In genomic region chr15:26421065-26421464, GRCh38 we compare ENCODE assay signal across 24 cellular contexts.
DNase-seq lines count a peak whose midpoint lies in the region; TF ChIP-seq lines count a peak whose summit lies in the region.
"Had no signal": no experiment of that assay in that cellular context is flagged by ENCODE, and none has a peak within 500 bp of the region (broad histone marks: within the 10 kb centered on the region; RNA-seq: fewer than 3 reads in every experiment).

No MANE protein-coding gene starts in this region.

- H3K4me1 ChIP-seq in BLaER1 (peaks cover 20% of the 10 kb centered on the region), endodermal cell (ENCODE audit: control insufficient read depth, insufficient read depth, low read length) (peaks cover 3% of the 10 kb centered on the region), Caco-2 (no peaks in the 10 kb centered on the region)
- H3K4me1 ChIP-seq: SJSA1 had no signal

- 97% methylated on average over 2 of the region's 2 CpGs; no CpG with 5 or more reads in 1 of the 2 experiments for WGBS in endodermal cell (ENCODE audit: insufficient coverage in 1 of 2, insufficient read length in 1 of 2), 2 experiments

- CTCF ChIA-PET in Caco-2 (lab: Charles Lee): no interaction called here

- H4K20me1 ChIP-seq in BLaER1: no peaks in the 10 kb centered on the region

- H3K36me3 ChIP-seq in BLaER1 (no peaks in the 10 kb centered on the region), endodermal cell (ENCODE audit: control insufficient read depth, insufficient read depth, low read length) (no peaks in the 10 kb centered on the region), Caco-2 (ENCODE audit: control insufficient read depth, insufficient read depth, low read length) (no peaks in the 10 kb centered on the region)
- H3K36me3 ChIP-seq: SJSA1 had no signal

- H3K4me2 ChIP-seq in BLaER1: peak overlapping the region; percentile 58
- H3K4me2 ChIP-seq: PC-9 had no signal

- H3K36me3 Mint-ChIP-seq in endodermal cell (ENCODE audit: low read depth) (no peaks in the 10 kb centered on the region), Caco-2 (ENCODE audit: insufficient read depth, unreplicated experiment) (no peaks in the 10 kb centered on the region)
- no peaks in the 10 kb centered on the region for H3K36me3 Mint-ChIP-seq in activated T-helper 1 cell treated with anti-CD3 and anti-CD28 coated beads, Interleukin-12 subunit alpha, Interleukin-12 subunit beta, Interleukin-2, Interleukin-4 antibody, amounts not matched to agents 30 ng/mL and 10 ng/mL and 1 ng/mL, durations not matched to agents 14 hours and 24 hours and 36 hours (ENCODE audit: low read depth)

- peak; percentile 21 to 23 for DNase-seq in NCI-H2081 (lab: John Stamatoyannopoulos, UW)
- no peak for DNase-seq in NCI-H2081 treated with DMSO at 0.1 percent for 48 hours (lab: John Stamatoyannopoulos, UW)
- peak; percentile 92 to 95 for DNase-seq in NCI-H524 (lab: John Stamatoyannopoulos, UW)
- DNase-seq in endodermal cell: no peak
- DNase-seq in activated T-helper 1 cell treated with anti-CD3 and anti-CD28 coated beads, Interleukin-12 subunit alpha, Interleukin-12 subunit beta, Interleukin-2, Interleukin-4 antibody, amounts not matched to agents 30 ng/mL and 10 ng/mL and 1 ng/mL, durations not matched to agents 14 hours and 24 hours and 36 hours (ENCODE audit: low spot score): no peak
- no peak for DNase-seq in activated CD4-positive, alpha-beta T cell treated with anti-CD3 and anti-CD28 coated beads, Interleukin-2, amount 50 U/mL, for 48 hours
- DNase-seq in Caco-2: no peak
- DNase-seq: AML-193, DMS53, EL, GOT3, MM.1S, NCI-H1092 treated with DMSO at 0.1 percent for 48 hours, NCI-H146, NCI-H2107, NCI-H226, NCI-H526 treated with DMSO at 0.1 percent for 48 hours, PC-9, T-helper 17 cell had no signal

- peak overlapping the region; percentile 69 for H3K27ac Mint-ChIP-seq in endodermal cell
- H3K27ac Mint-ChIP-seq in activated T-helper 1 cell treated with anti-CD3 and anti-CD28 coated beads, Interleukin-12 subunit alpha, Interleukin-12 subunit beta, Interleukin-2, Interleukin-4 antibody, amounts not matched to agents 30 ng/mL and 10 ng/mL and 1 ng/mL, durations not matched to agents 14 hours and 24 hours and 36 hours: no peak overlapping the region
- no peak overlapping the region for H3K27ac Mint-ChIP-seq in Caco-2 (ENCODE audit: unreplicated experiment)
- H3K27ac Mint-ChIP-seq: T-helper 17 cell had no signal

- no peak for TF ChIP-seq CTCF in endodermal cell (conservative IDR thresholded peaks at IDR 0.05)
- no peak for TF ChIP-seq CTCF in Caco-2 (IDR thresholded peaks at IDR 0.05; ENCODE audit: insufficient read depth in 1 of 2, low read depth in 1 of 2, low read length in 1 of 2, severe bottlenecking in 1 of 2, unreplicated experiment in 1 of 2)

- H3K9me3 ChIP-seq in BLaER1: peaks cover 3% of the 10 kb centered on the region; the same call in 1 of the 2 replicates
- peaks cover 8% of the 10 kb centered on the region for H3K9me3 ChIP-seq in endodermal cell (ENCODE audit: control insufficient read depth, low read length)
- no peaks in the 10 kb centered on the region for H3K9me3 ChIP-seq in Caco-2

- H3K9me3 Mint-ChIP-seq in endodermal cell (peaks cover 8% of the 10 kb centered on the region), Caco-2 (ENCODE audit: unreplicated experiment) (peaks cover 11% of the 10 kb centered on the region)
- peaks cover 15% of the 10 kb centered on the region for H3K9me3 Mint-ChIP-seq in activated T-helper 1 cell treated with anti-CD3 and anti-CD28 coated beads, Interleukin-12 subunit alpha, Interleukin-12 subunit beta, Interleukin-2, Interleukin-4 antibody, amounts not matched to agents 30 ng/mL and 10 ng/mL and 1 ng/mL, durations not matched to agents 14 hours and 24 hours and 36 hours

- no peaks in the 10 kb centered on the region for H3K27me3 Mint-ChIP-seq in endodermal cell (ENCODE audit: insufficient read depth)
- no peaks in the 10 kb centered on the region for H3K27me3 Mint-ChIP-seq in activated T-helper 1 cell treated with anti-CD3 and anti-CD28 coated beads, Interleukin-12 subunit alpha, Interleukin-12 subunit beta, Interleukin-2, Interleukin-4 antibody, amounts not matched to agents 30 ng/mL and 10 ng/mL and 1 ng/mL, durations not matched to agents 14 hours and 24 hours and 36 hours (ENCODE audit: insufficient read depth)
- no peaks in the 10 kb centered on the region for H3K27me3 Mint-ChIP-seq in Caco-2 (ENCODE audit: insufficient read depth, unreplicated experiment)
- H3K27me3 Mint-ChIP-seq: T-helper 17 cell had no signal

- POLR2A ChIA-PET in Caco-2 (lab: Charles Lee): no interaction called here

- intact Hi-C loops in activated T-helper 1 cell treated with anti-CD3 and anti-CD28 coated beads, Interleukin-12 subunit alpha, Interleukin-12 subunit beta, Interleukin-2, Interleukin-4 antibody, amounts not matched to agents 30 ng/mL and 10 ng/mL and 1 ng/mL, durations not matched to agents 14 hours and 24 hours and 36 hours (cut with micrococcal nuclease): no loop called here
- intact Hi-C loops in Caco-2 (cut with micrococcal nuclease; ENCODE audit: unreplicated experiment): no loop called here

- H3K27ac ChIP-seq in BLaER1 (peak overlapping the region; percentile 39), endodermal cell (ENCODE audit: low read depth, low read length) (no peak overlapping the region)
- H3K27ac ChIP-seq: 22Rv1, PC-9, RWPE1, SJSA1 had no signal

- H3K4me3 ChIP-seq in BLaER1 (no peak overlapping the region), endodermal cell (ENCODE audit: low read length) (no peak overlapping the region), Caco-2 (ENCODE audit: low read depth, low read length) (no peak overlapping the region)
- H3K4me3 ChIP-seq: GM12878, PC-9, SJSA1 had no signal

- H3K4me3 Mint-ChIP-seq in endodermal cell: no peak overlapping the region
- no peak overlapping the region for H3K4me3 Mint-ChIP-seq in activated T-helper 1 cell treated with anti-CD3 and anti-CD28 coated beads, Interleukin-12 subunit alpha, Interleukin-12 subunit beta, Interleukin-2, Interleukin-4 antibody, amounts not matched to agents 30 ng/mL and 10 ng/mL and 1 ng/mL, durations not matched to agents 14 hours and 24 hours and 36 hours
- H3K4me3 Mint-ChIP-seq in Caco-2 (ENCODE audit: unreplicated experiment): no peak overlapping the region
- H3K4me3 Mint-ChIP-seq: T-helper 17 cell had no signal

- BruUV-seq in Caco-2 (replicated peaks; lab: Mats Ljungman, UMichigan): no TSS peak

- no peaks in the 10 kb centered on the region for H3K27me3 ChIP-seq in BLaER1
- no peaks in the 10 kb centered on the region for H3K27me3 ChIP-seq in endodermal cell (ENCODE audit: control insufficient read depth, insufficient read depth, low read length, poor library complexity, severe bottlenecking)
- no peaks in the 10 kb centered on the region for H3K27me3 ChIP-seq in Caco-2 (replicated peaks; ENCODE audit: control insufficient read depth, insufficient read depth, low read length)
- H3K27me3 ChIP-seq: SJSA1 had no signal

- H3K4me1 Mint-ChIP-seq in endodermal cell (peaks cover 3% of the 10 kb centered on the region), Caco-2 (ENCODE audit: low read depth, unreplicated experiment) (no peaks in the 10 kb centered on the region)
- no peaks in the 10 kb centered on the region for H3K4me1 Mint-ChIP-seq in activated T-helper 1 cell treated with anti-CD3 and anti-CD28 coated beads, Interleukin-12 subunit alpha, Interleukin-12 subunit beta, Interleukin-2, Interleukin-4 antibody, amounts not matched to agents 30 ng/mL and 10 ng/mL and 1 ng/mL, durations not matched to agents 14 hours and 24 hours and 36 hours (ENCODE audit: low read depth)
- H3K4me1 Mint-ChIP-seq: T-helper 17 cell had no signal

- H3K9ac ChIP-seq in BLaER1 (no peak overlapping the region), endodermal cell (ENCODE audit: extremely low read depth, low read length, poor library complexity, severe bottlenecking) (no peak overlapping the region)

Comparison
In these comparisons a context has a peak if more than half of its experiments do, and no peak if none do; other contexts are left out.
1. DNase-seq: peak in NCI-H2081 (2 of 2) and NCI-H524 (2 of 2); none in NCI-H2081 treated with DMSO at 0.1 percent for 48 hours (single experiment), endodermal cell (single experiment), activated T-helper 1 cell treated with anti-CD3 and anti-CD28 coated beads, Interleukin-12 subunit alpha, Interleukin-12 subunit beta, Interleukin-2, Interleukin-4 antibody, amounts not matched to agents 30 ng/mL and 10 ng/mL and 1 ng/mL, durations not matched to agents 14 hours and 24 hours and 36 hours (single experiment), activated CD4-positive, alpha-beta T cell treated with anti-CD3 and anti-CD28 coated beads, Interleukin-2, amount 50 U/mL, for 48 hours (0 of 2) and Caco-2 (0 of 2).